Comparison of ENCODE assay signal across 2 cellular contexts in genomic region chr12:121034906-121035305, GRCh38.
TF ChIP-seq lines count a peak whose summit lies in the region.

No MANE protein-coding gene starts in this region.

TF ChIP-seq in HepG2, 621 proteins besides CTCF, POLR2A, EP300 and RAD21:
- TF ChIP-seq BORCS8-MEF2B (CRISPR knock-in tag; IDR thresholded peaks at IDR 0.05), result no peak
- TF ChIP-seq ATRX (CRISPR knock-in tag; IDR thresholded peaks at IDR 0.05; ENCODE audit: borderline replicate concordance), result no peak
- TF ChIP-seq RERE (CRISPR knock-in tag; IDR thresholded peaks at IDR 0.05; ENCODE audit: low read depth), result no peak
- no peak for TF ChIP-seq FOXM1 (CRISPR knock-in tag; IDR thresholded peaks at IDR 0.05)
- no peak for TF ChIP-seq SMAD3 (CRISPR knock-in tag; IDR thresholded peaks at IDR 0.05)
- TF ChIP-seq ZNF562 (CRISPR knock-in tag; IDR thresholded peaks at IDR 0.05; ENCODE audit: borderline replicate concordance), result no peak

TF ChIP-seq in WTC11, 78 proteins besides CTCF, POLR2A, EP300 and RAD21:
- TF ChIP-seq HMGA2 (CRISPR knock-in tag; IDR thresholded peaks at IDR 0.05) (no peak), ATF3 (CRISPR knock-in tag; conservative IDR thresholded peaks at IDR 0.05) (no peak), CDX4 (CRISPR knock-in tag; IDR thresholded peaks at IDR 0.05; ENCODE audit: borderline replicate concordance) (no peak), NR1H2 (CRISPR knock-in tag; IDR thresholded peaks at IDR 0.05) (no peak), ZNF396 (CRISPR knock-in tag; IDR thresholded peaks at IDR 0.05; ENCODE audit: borderline replicate concordance) (no peak), CREB1 (CRISPR knock-in tag; IDR thresholded peaks at IDR 0.05) (no peak), HMGXB4 (CRISPR knock-in tag; IDR thresholded peaks at IDR 0.05) (no peak), AFF4 (CRISPR knock-in tag; IDR thresholded peaks at IDR 0.05; ENCODE audit: borderline replicate concordance) (no peak), NR2C2 (CRISPR knock-in tag; IDR thresholded peaks at IDR 0.05) (no peak), ZNF425 (CRISPR knock-in tag; conservative IDR thresholded peaks at IDR 0.05) (no peak), MAX (CRISPR knock-in tag; IDR thresholded peaks at IDR 0.05) (no peak), FOXP1 (CRISPR knock-in tag; IDR thresholded peaks at IDR 0.05; ENCODE audit: borderline replicate concordance) (no peak)
